Comparison of ENCODE assay signal across 8 cellular contexts in genomic region chr5:95809414-95809960, GRCh38. TPM values are rescaled to one million over a fixed set of nuclear protein-coding genes. Genes with fewer than 3 reads are reported as not detected.
DNase-seq lines count a peak whose midpoint lies in the region; ATAC-seq and TF ChIP-seq lines count a peak whose summit lies in the region.

No MANE protein-coding gene starts in this region.

- peak overlapping the region; percentile 84 for H3K4me2 ChIP-seq in Karpas-422 (ENCODE audit: low read depth, low read length, poor library complexity, severe bottlenecking)

- H3K27ac ChIP-seq in Karpas-422 (ENCODE audit: low read length) (peak overlapping the region; percentile 56), duodenal mucosa (ENCODE audit: low read depth, low read length) (peak overlapping the region; percentile 24)

- H3K4me1 ChIP-seq in Karpas-422 (ENCODE audit: low read length) (peaks cover 23% of the 10 kb centered on the region), duodenal mucosa (ENCODE audit: control insufficient read depth in 1 of 2, insufficient read depth in 2 of 2, low read length in 2 of 2) (peaks cover 51 to 60% of the 10 kb centered on the region in 2 donors)

- H3K9ac ChIP-seq in Karpas-422 (ENCODE audit: low read length) (peak overlapping the region; percentile 28; the same call in 1 of the 2 replicates), duodenal mucosa (ENCODE audit: low read depth in 1 of 2, low read length in 2 of 2) (no peak overlapping the region)

- H3K27me3 Mint-ChIP-seq in natural killer cell (ENCODE audit: low read depth in 2 of 2) (no peaks in the 10 kb centered on the region), nephron progenitor cell (ENCODE audit: low read depth, poor library complexity) (no peaks in the 10 kb centered on the region)

- peaks cover 63% of the 10 kb centered on the region in 2 donors for H3K4me1 Mint-ChIP-seq in natural killer cell
- peaks cover 47% of the 10 kb centered on the region for H3K4me1 Mint-ChIP-seq in nephron progenitor cell

- H3K36me3 ChIP-seq in Karpas-422 (ENCODE audit: insufficient read depth, low read length) (no peaks in the 10 kb centered on the region), duodenal mucosa (ENCODE audit: control insufficient read depth in 1 of 2, insufficient read depth in 2 of 2, low read length in 2 of 2) (peaks cover 2 to 13% of the 10 kb centered on the region in 2 donors)

- H3K79me2 ChIP-seq in Karpas-422 (ENCODE audit: low read length) = no peaks in the 10 kb centered on the region

- ATAC-seq in natural killer cell (no peak), HG03565 (IDR thresholded peaks at IDR 0.05; ENCODE audit: unreplicated experiment) (no peak), esophagus mucosa (no peak)

- H3K9me2 ChIP-seq in Karpas-422 (replicated peaks; ENCODE audit: insufficient read depth, low read length) = no peaks in the 10 kb centered on the region

- H3K4me3 ChIP-seq in Karpas-422 (ENCODE audit: low read length) (peak overlapping the region; percentile 36; the same call in 1 of the 2 replicates), duodenal mucosa (ENCODE audit: low read depth in 1 of 2, low read length in 2 of 2) (no peak overlapping the region)

- 0 out of 2 replicates have a peak, but pooled peaks cover 3% of the 10 kb centered on the region for H3K27me3 ChIP-seq in Karpas-422 (ENCODE audit: low read length)
- H3K27me3 ChIP-seq in duodenal mucosa (ENCODE audit: control insufficient read depth in 1 of 2, insufficient read depth in 2 of 2, low read length in 2 of 2) = no peaks in the 10 kb centered on the region

- TF ChIP-seq CTCF in natural killer cell (IDR thresholded peaks at IDR 0.05) (no peak), nephron progenitor cell (IDR thresholded peaks at IDR 0.05) (no peak)

- H2AFZ ChIP-seq in Karpas-422 (ENCODE audit: low read length) = peak overlapping the region; percentile 68

- H3K36me3 Mint-ChIP-seq in natural killer cell (peaks cover 13% of the 10 kb centered on the region), nephron progenitor cell (ENCODE audit: low read depth) (peaks cover 38% of the 10 kb centered on the region)

- H3K9me3 Mint-ChIP-seq in natural killer cell (no peaks in the 10 kb centered on the region), nephron progenitor cell (peaks cover 12% of the 10 kb centered on the region)

- H3K27ac Mint-ChIP-seq in natural killer cell = peak overlapping the region; percentile 81 to 94
- no peak overlapping the region for H3K27ac Mint-ChIP-seq in nephron progenitor cell

- peak; percentile 40 for DNase-seq in AG08395 (ENCODE audit: low spot score)
- DNase-seq in Karpas-422 = no peak
- no peak for DNase-seq in natural killer cell
- no peak for DNase-seq in nephron progenitor cell
- DNase-seq in foreskin melanocyte = no peak

- no peaks in the 10 kb centered on the region for H4K20me1 ChIP-seq in Karpas-422 (ENCODE audit: insufficient read depth, low read depth, low read length)

- no peaks in the 10 kb centered on the region for H3K9me3 ChIP-seq in Karpas-422 (ENCODE audit: low read length)
- H3K9me3 ChIP-seq in duodenal mucosa (ENCODE audit: control insufficient read depth in 1 of 2, low read length in 2 of 2) = no peaks in the 10 kb centered on the region

- intact Hi-C loops in natural killer cell (cut with micrococcal nuclease) = loop anchor here (2.0 kb wide), 3 partner anchors 13 to 37 kb away; partner anchors contain the start of gene GLRX

- H3K4me3 Mint-ChIP-seq in natural killer cell = peak overlapping the region; percentile 77
- H3K4me3 Mint-ChIP-seq in nephron progenitor cell = no peak overlapping the region

RNA-seq across cellular contexts. Expression of gene GLRX, which starts 13.0 kb away (rescaled TPM):
- total RNA-seq in Karpas-422 (2014; rRNA removed; shearing (Covaris generic); ENCODE audit: low replicate concordance) = 16.3 and 18.0 TPM in 2 replicates
- total RNA-seq in natural killer cell = 100 to 1,000 TPM in 1 of 3 donors, 10 to 100 TPM in 2; 59.2 to 102 (median 62.5) TPM
- 3.2 TPM for total RNA-seq in esophagus mucosa
